ENCODE assay signal across 1 cellular context in the genomic region with DNA sequence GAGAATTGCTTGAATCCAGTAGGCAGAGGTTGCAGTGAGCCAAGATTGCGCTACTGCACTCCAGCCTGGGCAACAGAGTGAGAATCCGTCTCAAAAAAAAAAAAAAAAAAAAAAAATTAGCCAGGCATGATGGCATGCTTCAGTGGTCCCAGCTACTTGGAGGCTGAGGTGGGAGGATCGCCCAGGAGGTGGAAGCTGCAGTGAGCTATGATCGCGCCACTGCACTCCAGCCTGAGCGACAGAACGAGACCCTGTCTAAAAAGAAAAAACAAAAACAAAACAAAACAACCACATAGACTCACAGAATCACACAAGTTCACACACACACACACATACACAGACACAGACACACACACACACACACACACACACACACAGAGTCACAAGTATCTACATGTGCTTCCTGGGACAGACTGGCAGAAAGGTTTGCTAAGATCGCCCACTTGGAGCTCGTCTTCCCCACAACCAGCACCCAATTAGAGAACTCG.
A peak's percentile ranks its signal among the peaks of the same experiment; 100 is the strongest.
TF ChIP-seq lines count a peak whose summit lies in the region.

No MANE protein-coding gene starts in this region.

TF ChIP-seq in GM12878, 131 proteins besides CTCF, POLR2A, EP300 and RAD21:
- TF ChIP-seq, protein P1, sequence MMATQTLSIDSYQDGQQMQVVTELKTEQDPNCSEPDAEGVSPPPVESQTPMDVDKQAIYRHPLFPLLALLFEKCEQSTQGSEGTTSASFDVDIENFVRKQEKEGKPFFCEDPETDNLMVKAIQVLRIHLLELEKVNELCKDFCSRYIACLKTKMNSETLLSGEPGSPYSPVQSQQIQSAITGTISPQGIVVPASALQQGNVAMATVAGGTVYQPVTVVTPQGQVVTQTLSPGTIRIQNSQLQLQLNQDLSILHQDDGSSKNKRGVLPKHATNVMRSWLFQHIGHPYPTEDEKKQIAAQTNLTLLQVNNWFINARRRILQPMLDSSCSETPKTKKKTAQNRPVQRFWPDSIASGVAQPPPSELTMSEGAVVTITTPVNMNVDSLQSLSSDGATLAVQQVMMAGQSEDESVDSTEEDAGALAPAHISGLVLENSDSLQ (IDR thresholded peaks at IDR 0.05) = peak; percentile 80
- TF ChIP-seq, protein P2, sequence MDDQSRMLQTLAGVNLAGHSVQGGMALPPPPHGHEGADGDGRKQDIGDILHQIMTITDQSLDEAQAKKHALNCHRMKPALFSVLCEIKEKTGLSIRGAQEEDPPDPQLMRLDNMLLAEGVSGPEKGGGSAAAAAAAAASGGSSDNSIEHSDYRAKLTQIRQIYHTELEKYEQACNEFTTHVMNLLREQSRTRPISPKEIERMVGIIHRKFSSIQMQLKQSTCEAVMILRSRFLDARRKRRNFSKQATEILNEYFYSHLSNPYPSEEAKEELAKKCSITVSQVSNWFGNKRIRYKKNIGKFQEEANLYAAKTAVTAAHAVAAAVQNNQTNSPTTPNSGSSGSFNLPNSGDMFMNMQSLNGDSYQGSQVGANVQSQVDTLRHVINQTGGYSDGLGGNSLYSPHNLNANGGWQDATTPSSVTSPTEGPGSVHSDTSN (IDR thresholded peaks at IDR 0.05; ENCODE audit: insufficient replicate concordance, low read depth, low read length) = peak; percentile 21
- TF ChIP-seq NBN (IDR thresholded peaks at IDR 0.05) (peak; percentile 82; the same call in 1 of the 2 replicates), FOXK2 (IDR thresholded peaks at IDR 0.05) (0 out of 2 replicates have a peak, but pooled peaks have one; percentile 18), SIN3A (IDR thresholded peaks at IDR 0.05; ENCODE audit: low read depth, low read length) (0 out of 2 replicates have a peak, but pooled peaks have one; percentile 74), HDGF (IDR thresholded peaks at IDR 0.05) (peak; percentile 59; the same call in 1 of the 2 replicates), MEF2B (IDR thresholded peaks at IDR 0.05; ENCODE audit: partially characterized antibody, poor library complexity, severe bottlenecking) (peak; percentile 73)
